9 cellular contexts compared by ENCODE assay signal in the genomic region with DNA sequence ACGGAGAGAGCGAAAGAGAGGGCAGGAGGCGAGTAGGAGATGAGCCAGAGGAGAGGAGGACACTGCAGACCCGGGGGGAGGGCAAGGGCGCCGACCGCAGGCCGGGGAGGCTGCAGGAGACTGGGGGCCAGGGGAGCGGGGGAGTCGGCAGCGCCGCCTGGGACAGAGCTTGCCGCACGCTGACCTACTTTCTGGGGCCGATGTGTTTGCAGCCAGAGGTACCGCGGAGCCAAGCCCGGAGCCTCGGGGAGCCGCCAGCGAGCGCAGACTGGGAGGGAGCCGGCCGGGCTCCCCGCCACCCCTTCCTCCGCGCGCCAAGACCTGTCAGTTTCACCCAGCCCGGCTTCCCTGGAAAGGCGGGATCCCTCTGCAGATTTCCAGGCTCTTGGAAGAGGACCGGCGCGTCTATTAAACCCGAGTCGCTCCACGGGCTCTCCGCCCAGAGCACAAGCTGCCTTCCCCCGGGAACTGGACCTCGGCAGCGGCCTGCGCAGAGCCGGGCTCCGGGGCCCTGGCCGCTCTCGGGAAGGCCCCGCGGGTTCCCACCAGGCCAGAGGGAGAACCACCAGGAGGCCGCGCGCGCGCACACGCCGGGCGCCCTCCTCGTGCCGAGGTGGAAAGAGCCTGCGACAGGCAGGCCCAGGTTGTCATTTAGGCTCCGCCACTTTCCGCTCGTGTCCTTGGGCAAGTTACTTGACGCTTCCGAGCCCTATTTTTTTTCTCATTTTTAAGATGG.
A peak's percentile ranks its signal among the peaks of the same experiment; 100 is the strongest.
DNase-seq lines count a peak whose midpoint lies in the region; ATAC-seq, FAIRE-seq and TF ChIP-seq lines count a peak whose summit lies in the region.
"Had no signal": no experiment of that assay in that cellular context is flagged by ENCODE, and none has a peak within 500 bp of the region (broad histone marks: within the 10 kb centered on the region; RNA-seq: fewer than 3 reads in every experiment).

No MANE protein-coding gene starts in this region.

- H3K27me3 ChIP-seq in Caco-2 (replicated peaks; ENCODE audit: control insufficient read depth, insufficient read depth, low read length), result no peaks in the 10 kb centered on the region
- peaks cover 42% of the 10 kb centered on the region for H3K27me3 ChIP-seq in neural progenitor cell

- peaks cover 2% of the 10 kb centered on the region for H3K27me3 Mint-ChIP-seq in Caco-2 (ENCODE audit: insufficient read depth, unreplicated experiment)
- H3K27me3 Mint-ChIP-seq in activated naive CD8-positive, alpha-beta T cell, result peaks cover 35% of the 10 kb centered on the region
- peaks cover 4% of the 10 kb centered on the region for H3K27me3 Mint-ChIP-seq in glutamatergic neuron (ENCODE audit: unreplicated experiment)
- peaks cover 18% of the 10 kb centered on the region for H3K27me3 Mint-ChIP-seq in neural progenitor cell (ENCODE audit: insufficient read depth, low read depth)

- peak overlapping the region; percentile 81 for H3K4me3 Mint-ChIP-seq in Caco-2 (ENCODE audit: unreplicated experiment)
- peak overlapping the region; percentile 81 for H3K4me3 Mint-ChIP-seq in activated naive CD8-positive, alpha-beta T cell
- H3K4me3 Mint-ChIP-seq in glutamatergic neuron (ENCODE audit: unreplicated experiment), result peak overlapping the region; percentile 85
- peak overlapping the region; percentile 82 for H3K4me3 Mint-ChIP-seq in neural progenitor cell

- H3K27ac ChIP-seq in neural progenitor cell, result no peak overlapping the region
- H3K27ac ChIP-seq: KMS-11 had no signal

- peak overlapping the region; percentile 53 for H3K4me3 ChIP-seq in Caco-2 (ENCODE audit: low read depth, low read length)
- H3K4me3 ChIP-seq in neural progenitor cell, result peak overlapping the region; percentile 39

- H3K27ac Mint-ChIP-seq in Caco-2 (ENCODE audit: unreplicated experiment), result peak overlapping the region; percentile 54
- no peak overlapping the region for H3K27ac Mint-ChIP-seq in activated naive CD8-positive, alpha-beta T cell
- peak overlapping the region; percentile 53 for H3K27ac Mint-ChIP-seq in glutamatergic neuron (ENCODE audit: unreplicated experiment)
- no peak overlapping the region for H3K27ac Mint-ChIP-seq in neural progenitor cell

- H3K36me3 Mint-ChIP-seq in Caco-2 (ENCODE audit: insufficient read depth, unreplicated experiment) (no peaks in the 10 kb centered on the region), glutamatergic neuron (ENCODE audit: unreplicated experiment) (peaks cover 6% of the 10 kb centered on the region), neural progenitor cell (no peaks in the 10 kb centered on the region)
- H3K36me3 Mint-ChIP-seq in activated naive CD8-positive, alpha-beta T cell, result no peaks in the 10 kb centered on the region

- intact Hi-C loops in Caco-2 (cut with micrococcal nuclease; ENCODE audit: unreplicated experiment), result loop anchor here (1.0 to 2.0 kb wide), 2 partner anchors 49 to 107 kb away; no protein-coding TSS in a partner anchor

- CTCF ChIA-PET in Caco-2 (lab: Charles Lee), result no interaction called here

- peak overlapping the region; percentile 76 for H3K4me2 ChIP-seq in neural progenitor cell
- H3K4me2 ChIP-seq: KMS-11 had no signal

- H3K4me1 Mint-ChIP-seq in Caco-2 (ENCODE audit: low read depth, unreplicated experiment) (peaks cover 9% of the 10 kb centered on the region), glutamatergic neuron (ENCODE audit: low read depth, unreplicated experiment) (peaks cover 3% of the 10 kb centered on the region), neural progenitor cell (peaks cover 6% of the 10 kb centered on the region)
- H3K4me1 Mint-ChIP-seq in activated naive CD8-positive, alpha-beta T cell (ENCODE audit: low read depth), result peaks cover 6% of the 10 kb centered on the region

- POLR2A ChIA-PET in Caco-2 (lab: Charles Lee), result no interaction called here

- H3K79me2 ChIP-seq in neural progenitor cell (ENCODE audit: low read depth), result no peaks in the 10 kb centered on the region

- ATAC-seq in HG02798 (IDR thresholded peaks at IDR 0.05; ENCODE audit: poor library complexity, unreplicated experiment), result no peak

- H3K4me1 ChIP-seq in Caco-2 (peaks cover 5% of the 10 kb centered on the region), neural progenitor cell (peaks cover 8% of the 10 kb centered on the region)

- H3K9me3 Mint-ChIP-seq in Caco-2 (ENCODE audit: unreplicated experiment), result no peaks in the 10 kb centered on the region
- H3K9me3 Mint-ChIP-seq in activated naive CD8-positive, alpha-beta T cell (ENCODE audit: low read depth), result no peaks in the 10 kb centered on the region
- H3K9me3 Mint-ChIP-seq in glutamatergic neuron (ENCODE audit: unreplicated experiment), result peaks cover 5% of the 10 kb centered on the region
- H3K9me3 Mint-ChIP-seq in neural progenitor cell, result peaks cover 2% of the 10 kb centered on the region

- peaks cover 13% of the 10 kb centered on the region for H3F3A ChIP-seq in neural progenitor cell (ENCODE audit: low read depth)

- peak overlapping the region; percentile 60 for H2AFZ ChIP-seq in neural progenitor cell (replicated peaks)

- H3K9me3 ChIP-seq in Caco-2 (no peaks in the 10 kb centered on the region), neural progenitor cell (ENCODE audit: low read depth) (no peaks in the 10 kb centered on the region)

- no peak for FAIRE-seq in HTR-8/SVneo (lab: Jason Lieb, UNC)

- no TSS peak for BruUV-seq in Caco-2 (replicated peaks; lab: Mats Ljungman, UMichigan)

- no peak overlapping the region for H3K9ac ChIP-seq in neural progenitor cell
- H3K9ac ChIP-seq: KMS-11 had no signal

- H3K36me3 ChIP-seq in Caco-2 (ENCODE audit: control insufficient read depth, insufficient read depth, low read length) (no peaks in the 10 kb centered on the region), neural progenitor cell (no peaks in the 10 kb centered on the region)

- H4K20me1 ChIP-seq in neural progenitor cell (ENCODE audit: low read depth), result no peaks in the 10 kb centered on the region

- peak; percentile 65 to 81 for DNase-seq in Caco-2
- peak; percentile 56 for DNase-seq in HTR-8/SVneo (ENCODE audit: insufficient read length, low spot score)
- peak; percentile 71 for DNase-seq in glutamatergic neuron
- peak; percentile 72 for DNase-seq in neural progenitor cell (ENCODE audit: low spot score)
- no peak for DNase-seq in MV-4-11 (lab: John Stamatoyannopoulos, UW)
- DNase-seq in activated gamma-delta T cell treated with Interleukin-2 at 50 U/mL for 16 hours, result no peak

- TF ChIP-seq CTCF in Caco-2 (IDR thresholded peaks at IDR 0.05; ENCODE audit: insufficient read depth in 1 of 2, low read depth in 1 of 2, low read length in 1 of 2, severe bottlenecking in 1 of 2, unreplicated experiment in 1 of 2) (peak in 1 of 2 experiments; percentile 52), glutamatergic neuron (IDR thresholded peaks at IDR 0.05; ENCODE audit: partially characterized antibody, unreplicated experiment) (no peak), neural progenitor cell (IDR thresholded peaks at IDR 0.05) (peak; percentile 6)

Comparison
In these comparisons a context has a peak if more than half of its experiments do, and no peak if none do; other contexts are left out.
1. DNase-seq: peak in Caco-2 (2 of 2), HTR-8/SVneo (single experiment), glutamatergic neuron (single experiment) and neural progenitor cell (single experiment); none in MV-4-11 (single experiment) and activated gamma-delta T cell treated with Interleukin-2 at 50 U/mL for 16 hours (single experiment).
2. H3K27ac Mint-ChIP-seq: peak in Caco-2 (single experiment) and glutamatergic neuron (single experiment); none in activated naive CD8-positive, alpha-beta T cell (single experiment) and neural progenitor cell (single experiment).
3. Peak in every context shown above with its lines, with median percentiles within 50 percentile points of each other: H3K4me3 Mint-ChIP-seq.